Comparison of ENCODE assay signal across 19 cellular contexts in genomic region chr6:170420791-170421776, GRCh38.
A peak's percentile ranks its signal among the peaks of the same experiment; 100 is the strongest.
DNase-seq lines count a peak whose midpoint lies in the region; ATAC-seq and TF ChIP-seq lines count a peak whose summit lies in the region.
"Had no signal": no experiment of that assay in that cellular context is flagged by ENCODE, and none has a peak within 500 bp of the region (broad histone marks: within the 10 kb centered on the region; RNA-seq: fewer than 3 reads in every experiment).

No MANE protein-coding gene starts in this region.

- H3K4me2 ChIP-seq in MM.1S (ENCODE audit: low read depth, low read length) = no peak overlapping the region

- H4K20me1 ChIP-seq in MM.1S (ENCODE audit: insufficient read depth, low read length) = no peaks in the 10 kb centered on the region

- H3K4me3 ChIP-seq in MM.1S (ENCODE audit: low read length) = no peak overlapping the region

- intact Hi-C loops in Right ventricle myocardium inferior (cut with DNase I) = no loop called here

- TF ChIP-seq CTCF in osteocyte (IDR thresholded peaks at IDR 0.05) (no peak), MM.1S (IDR thresholded peaks at IDR 0.05; ENCODE audit: low read length) (no peak)

- H3K4me3 Mint-ChIP-seq in stimulated activated naive CD8-positive, alpha-beta T cell treated with anti-CD3 and anti-CD28 coated beads, Interleukin-15, amount 100 ng/mL, for 72 hours = no peak overlapping the region
- H3K4me3 Mint-ChIP-seq in osteocyte (ENCODE audit: unreplicated experiment) = no peak overlapping the region
- H3K4me3 Mint-ChIP-seq: CD8-positive, alpha-beta T cell had no signal

- H3K4me1 Mint-ChIP-seq in stimulated activated naive CD8-positive, alpha-beta T cell treated with anti-CD3 and anti-CD28 coated beads, Interleukin-15, amount 100 ng/mL, for 72 hours = no peaks in the 10 kb centered on the region
- no peaks in the 10 kb centered on the region for H3K4me1 Mint-ChIP-seq in osteocyte (ENCODE audit: unreplicated experiment)

- no peaks in the 10 kb centered on the region for H3K9me3 Mint-ChIP-seq in stimulated activated naive CD8-positive, alpha-beta T cell treated with anti-CD3 and anti-CD28 coated beads, Interleukin-15, amount 100 ng/mL, for 72 hours
- no peaks in the 10 kb centered on the region for H3K9me3 Mint-ChIP-seq in osteocyte (ENCODE audit: unreplicated experiment)
- H3K9me3 Mint-ChIP-seq: CD8-positive, alpha-beta T cell had no signal

- H3K79me2 ChIP-seq in MM.1S (ENCODE audit: low read length) = no peaks in the 10 kb centered on the region

- peak; percentile 33 for ATAC-seq in stimulated activated naive CD8-positive, alpha-beta T cell treated with anti-CD3 and anti-CD28 coated beads, Interleukin-15, amount 100 ng/mL, for 72 hours
- no peak for ATAC-seq in stimulated activated naive CD8-positive, alpha-beta T cell treated with anti-CD3 and anti-CD28 coated beads, Interleukin-15, Interleukin-2, amounts not matched to agents 100 U/mL and 50 U/mL, for 24 hours
- ATAC-seq in esophagus mucosa (peak; percentile 36), GM19455 (IDR thresholded peaks at IDR 0.05; ENCODE audit: unreplicated experiment) (no peak), Right ventricle myocardium inferior (no peak)
- ATAC-seq: CD8-positive, alpha-beta T cell; HCT116 had no signal

- H3F3A ChIP-seq in MM.1S (ENCODE audit: insufficient read depth, low read length) = no peaks in the 10 kb centered on the region

- H3K27ac ChIP-seq in MM.1S (ENCODE audit: low read length) = no peak overlapping the region

- no peak overlapping the region for H3K27ac Mint-ChIP-seq in stimulated activated naive CD8-positive, alpha-beta T cell treated with anti-CD3 and anti-CD28 coated beads, Interleukin-15, amount 100 ng/mL, for 72 hours
- H3K27ac Mint-ChIP-seq in osteocyte (ENCODE audit: unreplicated experiment) = no peak overlapping the region
- H3K27ac Mint-ChIP-seq: CD8-positive, alpha-beta T cell had no signal

- H3K9ac ChIP-seq in MM.1S (ENCODE audit: low read length) = no peak overlapping the region

- H3K36me3 Mint-ChIP-seq in osteocyte (ENCODE audit: unreplicated experiment) = no peaks in the 10 kb centered on the region
- H3K36me3 Mint-ChIP-seq: CD8-positive, alpha-beta T cell had no signal

- no peaks in the 10 kb centered on the region for H3K4me1 ChIP-seq in MM.1S (ENCODE audit: low read length)

- no peak for DNase-seq in stimulated activated naive CD8-positive, alpha-beta T cell treated with anti-CD3 and anti-CD28 coated beads, Interleukin-15, amount 100 ng/mL, for 72 hours
- no peak for DNase-seq in stimulated activated naive CD8-positive, alpha-beta T cell treated with anti-CD3 and anti-CD28 coated beads, Interleukin-15, Interleukin-2, amounts not matched to agents 100 U/mL and 50 U/mL, for 24 hours
- DNase-seq in osteocyte (ENCODE audit: extremely low spot score, unreplicated experiment) (peak; percentile 75), MM.1S (no peak), Right ventricle myocardium inferior (ENCODE audit: missing footprints) (no peak)
- DNase-seq in activated CD8-positive, alpha-beta memory T cell treated with anti-CD3 and anti-CD28 coated beads, Interleukin-2, amount 50 U/mL, for 48 hours = no peak
- DNase-seq: AML-193; C1 segment of cervical spinal cord; Calu3; CD8-positive, alpha-beta T cell; DMS153; Kasumi-1; NCI-H1417 treated with DMSO at 0.1 percent for 48 hours; NCI-H187 treated with DMSO at 0.1 percent for 48 hours; NCI-H524 treated with DMSO at 0.1 percent for 48 hours; Right ventricle myocardium superior had no signal

- no peak overlapping the region for H2AFZ ChIP-seq in MM.1S (ENCODE audit: low read length)

- H3K9me2 ChIP-seq in MM.1S (replicated peaks; ENCODE audit: insufficient read depth, low read length) = no peaks in the 10 kb centered on the region

- peaks cover 33% of the 10 kb centered on the region for H3K27me3 Mint-ChIP-seq in stimulated activated naive CD8-positive, alpha-beta T cell treated with anti-CD3 and anti-CD28 coated beads, Interleukin-15, amount 100 ng/mL, for 72 hours
- H3K27me3 Mint-ChIP-seq in osteocyte (ENCODE audit: unreplicated experiment) = peaks cover 2% of the 10 kb centered on the region

- no peaks in the 10 kb centered on the region for H3K27me3 ChIP-seq in MM.1S (replicated peaks; ENCODE audit: insufficient read depth, low read length)

- H3K9me3 ChIP-seq in MM.1S (replicated peaks; ENCODE audit: insufficient read depth, low read length) = no peaks in the 10 kb centered on the region

- H3K36me3 ChIP-seq in MM.1S (replicated peaks; ENCODE audit: insufficient read depth, low read length) = no peaks in the 10 kb centered on the region

Comparison
In these comparisons a context has a peak if more than half of its experiments do, and no peak if none do; other contexts are left out.
1. ATAC-seq: peak in stimulated activated naive CD8-positive, alpha-beta T cell treated with anti-CD3 and anti-CD28 coated beads, Interleukin-15, amount 100 ng/mL, for 72 hours (single experiment) and esophagus mucosa (single experiment); none in stimulated activated naive CD8-positive, alpha-beta T cell treated with anti-CD3 and anti-CD28 coated beads, Interleukin-15, Interleukin-2, amounts not matched to agents 100 U/mL and 50 U/mL, for 24 hours (single experiment), GM19455 (single experiment) and Right ventricle myocardium inferior (single experiment).